ENCODE assay signal across 14 cellular contexts in genomic region chr3:55163421-55163820, GRCh38.
DNase-seq lines count a peak whose midpoint lies in the region; ATAC-seq and TF ChIP-seq lines count a peak whose summit lies in the region.
"Had no signal": no experiment of that assay in that cellular context is flagged by ENCODE, and none has a peak within 500 bp of the region (broad histone marks: within the 10 kb centered on the region; RNA-seq: fewer than 3 reads in every experiment).

No MANE protein-coding gene starts in this region.

- H3K4me1 ChIP-seq in GM23248 (ENCODE audit: insufficient read depth) (peaks cover 82% of the 10 kb centered on the region), skeletal muscle satellite cell (ENCODE audit: control insufficient read depth, insufficient read depth, low read length) (peaks cover 95% of the 10 kb centered on the region)
- H3K4me1 ChIP-seq: HAP-1 had no signal

- no peak overlapping the region for H3K4me3 ChIP-seq in GM23248
- no peak overlapping the region for H3K4me3 ChIP-seq in skeletal muscle satellite cell (ENCODE audit: low read length)
- H3K4me3 ChIP-seq: GM12878, HAP-1 had no signal

- H3K27me3 ChIP-seq in GM23248 (replicated peaks; ENCODE audit: insufficient read depth) (no peaks in the 10 kb centered on the region), skeletal muscle satellite cell (ENCODE audit: control insufficient read depth, insufficient read depth, low read length) (no peaks in the 10 kb centered on the region)

- in situ Hi-C loops in GM23248 (cut with MboI) = loop anchor here (10.0 kb wide), 4 partner anchors 209 to 561 kb away; partner anchors contain the start of gene WNT5A

- no peak for TF ChIP-seq CTCF in GM20000 (IDR thresholded peaks at IDR 0.05; ENCODE audit: extremely low read depth, missing control alignments)

- H3K4me2 ChIP-seq in GM23248 (ENCODE audit: unreplicated experiment) (no peak overlapping the region), skeletal muscle satellite cell (ENCODE audit: low read length) (no peak overlapping the region)

- no peaks in the 10 kb centered on the region for H3K79me2 ChIP-seq in GM23248 (ENCODE audit: insufficient read depth)

- peaks cover 88% of the 10 kb centered on the region for H3F3A ChIP-seq in GM23248 (ENCODE audit: insufficient read depth)

- no peak overlapping the region for H2AFZ ChIP-seq in GM23248

- WGBS in GM23248 (ENCODE audit: low coverage in 1 of 2, low lambda C conversion rate in 2 of 2, missing lambda C conversion rate in 2 of 2), 2 experiments = 93 to 98% methylated on average over 5 of the region's 5 CpGs

- H4K20me1 ChIP-seq in GM23248 (ENCODE audit: insufficient read depth) = no peaks in the 10 kb centered on the region

- DNase-seq in GM23248 (no peak), RPMI7951 (ENCODE audit: low read depth) (peak; percentile 87), myocyte (ENCODE audit: low read depth) (peak; percentile 79), NCI-H226 (no peak), GM20000 (ENCODE audit: low spot score) (no peak)
- DNase-seq: 8988T; C1 segment of cervical spinal cord; CD4-positive, alpha-beta memory T cell; DMS79 had no signal

- no peak for ATAC-seq in HG02588 (IDR thresholded peaks at IDR 0.05; ENCODE audit: unreplicated experiment)
- ATAC-seq: GM12878 had no signal

- H3K9ac ChIP-seq in GM23248 (no peak overlapping the region), skeletal muscle satellite cell (ENCODE audit: low read depth, low read length) (peak overlapping the region; percentile 84)

- peak overlapping the region; percentile 98; the same call in 1 of the 2 replicates for H3K27ac ChIP-seq in GM23248
- H3K27ac ChIP-seq: HL-60 had no signal

- no peaks in the 10 kb centered on the region for H3K9me2 ChIP-seq in GM23248 (ENCODE audit: insufficient read depth)

- H3K36me3 ChIP-seq in GM23248 (ENCODE audit: low read depth) (no peaks in the 10 kb centered on the region), skeletal muscle satellite cell (ENCODE audit: insufficient read depth, low read length) (no peaks in the 10 kb centered on the region)
- H3K36me3 ChIP-seq: HAP-1 had no signal

- H3K9me3 ChIP-seq in GM23248 (ENCODE audit: low read depth) (no peaks in the 10 kb centered on the region), skeletal muscle satellite cell (replicated peaks; ENCODE audit: low read length) (no peaks in the 10 kb centered on the region)
- H3K9me3 ChIP-seq: HAP-1 had no signal

Comparison
In these comparisons a context has a peak if more than half of its experiments do, and no peak if none do; other contexts are left out.
1. DNase-seq: peak in RPMI7951 (single experiment) and myocyte (single experiment); none in GM23248 (single experiment), NCI-H226 (single experiment) and GM20000 (single experiment).